In the genomic region with DNA sequence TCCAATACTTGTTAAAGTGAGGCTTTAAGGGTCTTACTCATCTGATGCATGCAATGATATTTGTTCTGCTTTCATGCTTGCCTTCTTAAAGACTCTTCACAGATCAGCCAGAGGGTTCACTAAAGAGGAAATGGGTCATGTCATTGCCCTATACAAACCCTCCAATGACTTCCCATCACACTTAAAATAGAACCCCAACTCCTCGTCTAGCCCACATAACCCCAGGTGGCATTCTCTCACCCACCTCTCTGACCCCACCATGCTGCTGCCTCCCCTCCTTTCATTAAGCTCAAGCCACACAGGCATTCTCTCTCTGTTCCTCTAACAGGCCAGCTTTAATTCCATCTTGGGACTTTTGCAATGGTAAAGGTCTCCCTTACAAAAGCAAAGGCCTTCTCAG, we compare ENCODE assay signal across 19 cellular contexts.
"Had no signal": no experiment of that assay in that cellular context is flagged by ENCODE, and none has a peak within 500 bp of the region (broad histone marks: within the 10 kb centered on the region; RNA-seq: fewer than 3 reads in every experiment).

No MANE protein-coding gene starts in this region.

- H3K36me3 Mint-ChIP-seq: memory B cell; stimulated activated effector memory CD8-positive, alpha-beta T cell treated with anti-CD3 and anti-CD28 coated beads, Interleukin-12 subunit alpha, Interleukin-12 subunit beta, amount 100 ng/mL, for 72 hours had no signal

- H3K27ac ChIP-seq: coronary artery, heart right ventricle, left ventricle myocardium inferior, lower lobe of right lung, psoas muscle, right lobe of liver, testis, tibial nerve, upper lobe of right lung had no signal

- H3K27me3 ChIP-seq: right lobe of liver, testis, tibial nerve, upper lobe of right lung had no signal

- H3K27me3 Mint-ChIP-seq: memory B cell had no signal

- H3K4me1 ChIP-seq: heart right ventricle, left ventricle myocardium inferior, lower lobe of right lung, psoas muscle, right lobe of liver, testis, tibial nerve, upper lobe of right lung had no signal

- H3K27ac Mint-ChIP-seq: memory B cell; nephron; stimulated activated effector memory CD8-positive, alpha-beta T cell treated with anti-CD3 and anti-CD28 coated beads, Interleukin-12 subunit alpha, Interleukin-12 subunit beta, amount 100 ng/mL, for 72 hours had no signal

- H3K4me3 ChIP-seq: coronary artery, heart right ventricle, left ventricle myocardium inferior, lower lobe of right lung, psoas muscle, right lobe of liver, testis, tibial nerve, upper lobe of right lung had no signal

- ATAC-seq: esophagus mucosa; heart right ventricle; lower lobe of right lung; psoas muscle; right lobe of liver; stimulated activated effector memory CD8-positive, alpha-beta T cell treated with anti-CD3 and anti-CD28 coated beads, Interleukin-12 subunit alpha, Interleukin-12 subunit beta, amount 100 ng/mL, for 72 hours; stimulated activated naive CD8-positive, alpha-beta T cell treated with anti-CD3 and anti-CD28 coated beads, Interleukin-15, amount 100 ng/mL, for 72 hours; upper lobe of right lung had no signal

- H3K4me1 Mint-ChIP-seq: memory B cell; nephron; stimulated activated effector memory CD8-positive, alpha-beta T cell treated with anti-CD3 and anti-CD28 coated beads, Interleukin-12 subunit alpha, Interleukin-12 subunit beta, amount 100 ng/mL, for 72 hours; stimulated activated naive CD8-positive, alpha-beta T cell treated with anti-CD3 and anti-CD28 coated beads, Interleukin-15, amount 100 ng/mL, for 72 hours had no signal

- H3K4me3 Mint-ChIP-seq: memory B cell; nephron; stimulated activated effector memory CD8-positive, alpha-beta T cell treated with anti-CD3 and anti-CD28 coated beads, Interleukin-12 subunit alpha, Interleukin-12 subunit beta, amount 100 ng/mL, for 72 hours; stimulated activated naive CD8-positive, alpha-beta T cell treated with anti-CD3 and anti-CD28 coated beads, Interleukin-15, amount 100 ng/mL, for 72 hours had no signal

- H3K36me3 ChIP-seq: heart right ventricle, left ventricle myocardium inferior, lower lobe of right lung, right lobe of liver, tibial nerve, upper lobe of right lung had no signal

- DNase-seq: effector CD4-positive, alpha-beta T cell; heart right ventricle; left ventricle myocardium inferior; lower lobe of right lung; midbrain; psoas muscle; retina; right lobe of liver; stimulated activated CD4-positive, alpha-beta T cell treated with anti-CD3 and anti-CD28 coated beads, Interleukin-4, amount 100 ng/mL, for 1 hour; stimulated activated CD8-positive, alpha-beta memory T cell treated with anti-CD3 and anti-CD28 coated beads, Interleukin-4, amount 100 ng/mL, for 48 hours; stimulated activated naive CD8-positive, alpha-beta T cell treated with anti-CD3 and anti-CD28 coated beads, Interleukin-15, amount 100 ng/mL, for 72 hours; testis; upper lobe of right lung had no signal

- H3K9me3 ChIP-seq: heart right ventricle, left ventricle myocardium inferior, lower lobe of right lung, psoas muscle, right lobe of liver, testis, tibial nerve, upper lobe of right lung had no signal

- H3K9me3 Mint-ChIP-seq: memory B cell; nephron; stimulated activated effector memory CD8-positive, alpha-beta T cell treated with anti-CD3 and anti-CD28 coated beads, Interleukin-12 subunit alpha, Interleukin-12 subunit beta, amount 100 ng/mL, for 72 hours; stimulated activated naive CD8-positive, alpha-beta T cell treated with anti-CD3 and anti-CD28 coated beads, Interleukin-15, amount 100 ng/mL, for 72 hours had no signal
